ENCODE assay signal across 18 cellular contexts in the genomic region with DNA sequence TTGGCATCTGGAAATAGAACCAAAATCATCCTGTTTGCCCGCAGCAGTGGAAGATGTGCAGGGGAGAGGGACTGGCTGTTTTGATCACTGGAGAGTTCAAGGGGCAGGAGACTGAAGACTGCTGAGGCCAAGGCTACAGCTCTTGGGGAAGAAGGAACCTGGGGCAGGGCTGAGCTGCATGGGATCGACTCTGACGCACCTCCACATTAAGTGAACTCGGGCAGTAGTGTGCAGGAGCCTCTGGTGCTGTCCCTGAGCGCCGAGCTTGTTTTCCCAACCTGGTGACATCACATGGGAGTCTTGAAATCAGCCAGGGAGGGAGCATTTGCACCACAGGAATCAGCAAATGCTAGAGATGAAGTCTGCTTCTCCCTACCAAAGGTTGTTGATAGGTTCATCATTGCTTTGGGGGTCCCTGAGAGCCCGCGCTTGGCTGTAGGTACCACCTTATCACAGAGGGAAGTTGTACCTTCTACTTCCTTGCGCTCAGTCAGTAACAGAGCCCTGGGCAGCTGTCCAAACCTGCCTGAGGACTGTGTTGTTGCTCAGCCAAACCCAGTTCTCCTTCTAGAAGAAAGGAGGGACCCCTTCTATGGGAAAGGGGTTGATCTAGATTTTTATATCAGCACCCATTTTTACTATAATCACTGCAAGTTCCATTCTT.
"Had no signal": no experiment of that assay in that cellular context is flagged by ENCODE, and none has a peak within 500 bp of the region (broad histone marks: within the 10 kb centered on the region; RNA-seq: fewer than 3 reads in every experiment).

No MANE protein-coding gene starts in this region.

- H3K36me3 ChIP-seq: adrenal gland, prostate gland, thoracic aorta had no signal

- H3K4me3 ChIP-seq: adrenal gland, hepatocyte, prostate gland, SK-N-MC, thoracic aorta, upper lobe of right lung had no signal

- H3K27me3 ChIP-seq: adrenal gland, hepatocyte, upper lobe of right lung had no signal

- DNase-seq: activated CD4-positive, alpha-beta T cell treated with anti-CD3 and anti-CD28 coated beads, Interleukin-2, amount 10 ng/mL, durations not matched to agents 7 days and 5 days; activated gamma-delta T cell treated with Interleukin-2 at 50 U/mL for 16 hours; adrenal gland; cerebellar nuclear complex; effector CD8-positive, alpha-beta T cell; foreskin fibroblast; left colon; mammary epithelial cell; nephron progenitor cell; occipital lobe; upper lobe of right lung had no signal

- ATAC-seq: activated CD4-positive, CD25-positive, alpha-beta regulatory T cell treated with anti-CD3 and anti-CD28 coated beads, Interleukin-2, amount 50 U/mL, for 24 hours; activated naive CD4-positive, alpha-beta T cell treated with anti-CD3 and anti-CD28 coated beads, Interleukin-2, amount 50 U/mL, for 72 hours; left colon; upper lobe of right lung had no signal

- H3K9me3 ChIP-seq: adrenal gland, prostate gland, thoracic aorta, upper lobe of right lung had no signal

- H3K27me3 Mint-ChIP-seq: activated CD4-positive, alpha-beta T cell treated with anti-CD3 and anti-CD28 coated beads, Interleukin-2, amount 10 ng/mL, durations not matched to agents 7 days and 5 days; dendritic cell treated with granulocyte-macrophage colony-stimulating factor and Interleukin-4, amounts not matched to agents 40 ng/mL and 50 ng/mL, for 4 days had no signal

- H3K9me3 Mint-ChIP-seq: activated CD4-positive, alpha-beta T cell treated with anti-CD3 and anti-CD28 coated beads, Interleukin-2, amount 10 ng/mL, durations not matched to agents 7 days and 5 days; activated naive CD4-positive, alpha-beta T cell treated with anti-CD3 and anti-CD28 coated beads, Interleukin-2, amount 50 U/mL, for 72 hours; dendritic cell treated with granulocyte-macrophage colony-stimulating factor and Interleukin-4, amounts not matched to agents 40 ng/mL and 50 ng/mL, for 4 days; nephron progenitor cell had no signal

- H3K36me3 Mint-ChIP-seq: activated naive CD4-positive, alpha-beta T cell treated with anti-CD3 and anti-CD28 coated beads, Interleukin-2, amount 50 U/mL, for 72 hours had no signal

- H3K4me3 Mint-ChIP-seq: activated CD4-positive, alpha-beta T cell treated with anti-CD3 and anti-CD28 coated beads, Interleukin-2, amount 10 ng/mL, durations not matched to agents 7 days and 5 days; dendritic cell treated with granulocyte-macrophage colony-stimulating factor and Interleukin-4, amounts not matched to agents 40 ng/mL and 50 ng/mL, for 4 days; nephron progenitor cell had no signal

- H3K4me1 ChIP-seq: adrenal gland, prostate gland, upper lobe of right lung had no signal

- H3K27ac ChIP-seq: adrenal gland, hepatocyte, prostate gland, SK-N-MC, thoracic aorta, upper lobe of right lung had no signal

- H3K27ac Mint-ChIP-seq: activated CD4-positive, alpha-beta T cell treated with anti-CD3 and anti-CD28 coated beads, Interleukin-2, amount 10 ng/mL, durations not matched to agents 7 days and 5 days; activated naive CD4-positive, alpha-beta T cell treated with anti-CD3 and anti-CD28 coated beads, Interleukin-2, amount 50 U/mL, for 72 hours; dendritic cell treated with granulocyte-macrophage colony-stimulating factor and Interleukin-4, amounts not matched to agents 40 ng/mL and 50 ng/mL, for 4 days; nephron progenitor cell had no signal
